ENCODE assay signal across 26 cellular contexts in the genomic region with DNA sequence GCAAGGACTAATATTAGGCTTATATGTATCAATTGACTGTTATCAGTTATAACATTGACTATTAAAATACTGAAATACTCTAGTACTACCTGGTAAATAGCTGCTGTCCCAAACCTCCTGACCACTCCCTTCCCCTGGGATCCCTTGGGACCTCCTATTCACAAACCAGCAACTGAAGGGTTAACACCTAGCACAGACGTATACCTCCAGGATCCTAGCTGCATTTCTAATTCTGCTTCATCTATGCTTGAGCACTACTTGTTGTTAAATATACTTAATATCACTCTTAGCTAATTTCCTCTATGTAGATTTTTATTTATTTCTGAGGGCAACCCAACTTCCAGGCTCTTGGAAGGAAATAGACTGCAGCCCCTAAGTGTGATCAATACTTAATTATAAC. TPM values are rescaled to one million over a fixed set of nuclear protein-coding genes. Genes with fewer than 3 reads are reported as not detected.
DNase-seq lines count a peak whose midpoint lies in the region; ATAC-seq and TF ChIP-seq lines count a peak whose summit lies in the region.
"Had no signal": no experiment of that assay in that cellular context is flagged by ENCODE, and none has a peak within 500 bp of the region (broad histone marks: within the 10 kb centered on the region; RNA-seq: fewer than 3 reads in every experiment).

No MANE protein-coding gene starts in this region.

- peak overlapping the region in 6 of 7 donors; percentile 8 to 95 (median 64) for H3K27ac Mint-ChIP-seq in CD4-positive, alpha-beta memory T cell
- no peak overlapping the region for H3K27ac Mint-ChIP-seq in neural crest cell (ENCODE audit: unreplicated experiment)
- H3K27ac Mint-ChIP-seq: activated T-helper 1 cell treated with anti-CD3 and anti-CD28 coated beads, Interleukin-12 subunit alpha, Interleukin-12 subunit beta, Interleukin-2, Interleukin-4 antibody, amounts not matched to agents 30 ng/mL and 10 ng/mL and 1 ng/mL, durations not matched to agents 14 hours and 24 hours and 36 hours; T-helper 1 cell treated with Interleukin-12 subunit alpha and Interleukin-12 subunit beta and Interleukin-4 antibody, amounts not matched to agents 30 μg/mL and 1 μg/mL, for 36 hours had no signal

- H3K4me3 Mint-ChIP-seq in CD4-positive, alpha-beta memory T cell = peak overlapping the region in 2 of 8 donors; percentile 21 to 29
- H3K4me3 Mint-ChIP-seq in neural crest cell = peak overlapping the region; percentile 75
- H3K4me3 Mint-ChIP-seq: CD14-positive monocyte had no signal

- peaks cover 34% of the 10 kb centered on the region for H4K20me1 ChIP-seq in Loucy (ENCODE audit: insufficient read depth, low read length, poor library complexity, severe bottlenecking)

- H3K27ac ChIP-seq in CD4-positive, alpha-beta memory T cell (ENCODE audit: low read depth, low read length) = no peak overlapping the region
- no peak overlapping the region for H3K27ac ChIP-seq in iPS-18a (ENCODE audit: low read length)
- no peak overlapping the region for H3K27ac ChIP-seq in left lung
- H3K27ac ChIP-seq: GM23248 had no signal

- H3K27me3 ChIP-seq in CD4-positive, alpha-beta memory T cell (ENCODE audit: insufficient read depth, low read length) = no peaks in the 10 kb centered on the region
- H3K27me3 ChIP-seq in Loucy (ENCODE audit: insufficient read depth, low read length, poor library complexity, severe bottlenecking) = no peaks in the 10 kb centered on the region
- no peaks in the 10 kb centered on the region for H3K27me3 ChIP-seq in iPS-18a (ENCODE audit: control insufficient read depth, insufficient read depth, low read length)
- H3K27me3 ChIP-seq in left lung = no peaks in the 10 kb centered on the region
- H3K27me3 ChIP-seq: breast epithelium, upper lobe of left lung had no signal

- H3K9me3 Mint-ChIP-seq in CD4-positive, alpha-beta memory T cell = no peaks in the 10 kb centered on the region
- H3K9me3 Mint-ChIP-seq in neural crest cell = no peaks in the 10 kb centered on the region
- H3K9me3 Mint-ChIP-seq: activated CD4-positive, alpha-beta memory T cell treated with anti-CD3 and anti-CD28 coated beads for 36 hours; activated T-helper 1 cell treated with anti-CD3 and anti-CD28 coated beads, Interleukin-12 subunit alpha, Interleukin-12 subunit beta, Interleukin-2, Interleukin-4 antibody, amounts not matched to agents 30 ng/mL and 10 ng/mL and 1 ng/mL, durations not matched to agents 14 hours and 24 hours and 36 hours; T-helper 1 cell treated with Interleukin-12 subunit alpha and Interleukin-12 subunit beta and Interleukin-4 antibody, amounts not matched to agents 30 μg/mL and 1 μg/mL, for 36 hours had no signal

- H3K4me1 ChIP-seq in CD4-positive, alpha-beta memory T cell (ENCODE audit: insufficient read depth, low read length) = peaks cover 41% of the 10 kb centered on the region
- H3K4me1 ChIP-seq in Loucy (ENCODE audit: insufficient read depth, low read length, poor library complexity, severe bottlenecking) (peaks cover 48% of the 10 kb centered on the region), iPS-18a (ENCODE audit: control insufficient read depth, low read depth, low read length) (peaks cover 12% of the 10 kb centered on the region), left lung (peaks cover 11 to 39% of the 10 kb centered on the region in 2 donors)

- TF ChIP-seq CTCF in Loucy (conservative IDR thresholded peaks at IDR 0.05; ENCODE audit: low read length) (no peak), neural crest cell (conservative IDR thresholded peaks at IDR 0.05) (no peak), left lung (IDR thresholded peaks at IDR 0.05) (no peak)

- no peaks in the 10 kb centered on the region for H3K27me3 Mint-ChIP-seq in CD4-positive, alpha-beta memory T cell
- H3K27me3 Mint-ChIP-seq in neural crest cell (ENCODE audit: low read depth) = no peaks in the 10 kb centered on the region
- H3K27me3 Mint-ChIP-seq: activated CD4-positive, alpha-beta memory T cell treated with anti-CD3 and anti-CD28 coated beads for 36 hours; IgD-negative memory B cell had no signal

- intact Hi-C loops in CD4-positive, alpha-beta memory T cell (cut with micrococcal nuclease) = no loop called here
- intact Hi-C loops in posterior cingulate gyrus (cut with DNase I) (loop anchor here (10.0 kb wide), 1 partner anchor 165 kb away; no protein-coding TSS in a partner anchor), left lung (cut with DNase I) (no loop called here)

- H3K4me2 ChIP-seq in Loucy (ENCODE audit: low read depth, low read length, poor library complexity, severe bottlenecking) = peak overlapping the region; percentile 88

- DNase-seq in CD4-positive, alpha-beta memory T cell = no peak
- DNase-seq in neural crest cell (ENCODE audit: low read depth, low spot score) (no peak), posterior cingulate gyrus (no peak), left lung (no peak)
- DNase-seq: activated CD4-positive, alpha-beta memory T cell treated with anti-CD3 and anti-CD28 coated beads for 36 hours; activated CD4-positive, CD25-positive, alpha-beta regulatory T cell treated with anti-CD3 and anti-CD28 coated beads, Interleukin-2, amount 50 U/mL, for 72 hours; activated naive CD4-positive, alpha-beta T cell treated with Interleukin-2 at 50 U/mL for 16 hours; amygdala; GM23248; left cardiac atrium; mammary epithelial cell; NCI-H1092; NCI-H187; NCI-H2171; NCI-H510A treated with DMSO at 0.1 percent for 48 hours; nucleus accumbens; stimulated activated CD4-positive, alpha-beta T cell treated with anti-CD3 and anti-CD28 coated beads, Interleukin-4, amount 100 ng/mL, for 24 hours; upper lobe of left lung had no signal

- H3F3A ChIP-seq in Loucy (ENCODE audit: low read depth) = no peaks in the 10 kb centered on the region

- CTCF ChIA-PET in CD4-positive, alpha-beta memory T cell (lab: Charles Lee; ENCODE audit: partially characterized antibody) = interaction anchor here (1.0 to 4.2 kb wide), 5 partner anchors 8 to 263 kb away, joined by 3 to 27 read pairs (median 10); a partner anchor contains a TSS

- ATAC-seq in left lung = no peak
- ATAC-seq in GM21360 (IDR thresholded peaks at IDR 0.05; ENCODE audit: unreplicated experiment) = no peak
- ATAC-seq: left cardiac atrium had no signal

- H3K9ac ChIP-seq in Loucy (ENCODE audit: low read depth, low read length, poor library complexity, severe bottlenecking) (no peak overlapping the region), iPS-18a (ENCODE audit: low read length) (no peak overlapping the region)
- H3K9ac ChIP-seq: GM23248 had no signal

- H3K4me3 ChIP-seq in CD4-positive, alpha-beta memory T cell (ENCODE audit: low read length in 2 of 2) = no peak overlapping the region
- H3K4me3 ChIP-seq in Loucy (ENCODE audit: low read length, poor library complexity, severe bottlenecking) (peak overlapping the region; percentile 99), iPS-18a (ENCODE audit: low read length) (peak overlapping the region; percentile 65), left lung (no peak overlapping the region)
- H3K4me3 ChIP-seq: breast epithelium, upper lobe of left lung had no signal

- peaks cover 16 to 34% of the 10 kb centered on the region in 2 donors for H3K36me3 Mint-ChIP-seq in CD4-positive, alpha-beta memory T cell
- peaks cover 18% of the 10 kb centered on the region for H3K36me3 Mint-ChIP-seq in neural crest cell (ENCODE audit: low read depth)

- H3K9me3 ChIP-seq in CD4-positive, alpha-beta memory T cell (ENCODE audit: control insufficient read depth in 1 of 2, low read length in 2 of 2) = no peaks in the 10 kb centered on the region
- no peaks in the 10 kb centered on the region for H3K9me3 ChIP-seq in Loucy (ENCODE audit: insufficient read depth, low read depth, low read length)
- H3K9me3 ChIP-seq in iPS-18a (ENCODE audit: control insufficient read depth, low read depth, low read length) = no peaks in the 10 kb centered on the region
- H3K9me3 ChIP-seq in left lung = no peaks in the 10 kb centered on the region
- H3K9me3 ChIP-seq: breast epithelium, upper lobe of left lung had no signal

- H3K36me3 ChIP-seq in CD4-positive, alpha-beta memory T cell (ENCODE audit: insufficient read depth, low read length) = no peaks in the 10 kb centered on the region
- no peaks in the 10 kb centered on the region for H3K36me3 ChIP-seq in Loucy (ENCODE audit: insufficient read depth, low read length)
- H3K36me3 ChIP-seq in iPS-18a (ENCODE audit: control insufficient read depth, low read depth, low read length) = peaks cover 13% of the 10 kb centered on the region
- peaks cover 0 to 19% of the 10 kb centered on the region in 2 donors for H3K36me3 ChIP-seq in left lung
- H3K36me3 ChIP-seq: breast epithelium had no signal

- no peak overlapping the region for H2AFZ ChIP-seq in Loucy (ENCODE audit: low read length)

- H3K4me1 Mint-ChIP-seq in CD4-positive, alpha-beta memory T cell = peaks cover 40 to 55% (median 42%) of the 10 kb centered on the region in 4 donors
- H3K4me1 Mint-ChIP-seq in neural crest cell = peaks cover 50% of the 10 kb centered on the region

- peaks cover 64% of the 10 kb centered on the region for H3K79me2 ChIP-seq in Loucy (ENCODE audit: insufficient read depth, low read length)

- H3K9me2 ChIP-seq in Loucy (replicated peaks; ENCODE audit: low read depth, low read length) = no peaks in the 10 kb centered on the region

- POLR2A ChIA-PET in CD4-positive, alpha-beta memory T cell (lab: Charles Lee; ENCODE audit: partially characterized antibody) = interaction anchor here (0.6 to 7.8 kb wide), 4 partner anchors 9 to 1118 kb away, joined by 3 to 137 read pairs (median 3); a partner anchor contains a TSS

RNA-seq across cellular contexts. Expression of a gene that starts 1.8 kb away (rescaled TPM):
- 10 to 100 TPM; 70.4 to 73.6 TPM for total RNA-seq in CD4-positive, alpha-beta memory T cell
- 10 to 100 TPM; 47.7 to 67.2 TPM for polyA plus RNA-seq in CD4-positive, alpha-beta memory T cell
- 67.2 and 73.1 TPM in 2 replicates for total RNA-seq in neural crest cell
- total RNA-seq in left lung = 10 to 100 TPM; 54.6 to 56.0 TPM

RNA-seq across cellular contexts. Expression of a gene that starts 24.3 kb away (rescaled TPM):
- 1 to 10 TPM; 2.0 to 2.3 TPM for total RNA-seq in CD4-positive, alpha-beta memory T cell
- polyA plus RNA-seq in CD4-positive, alpha-beta memory T cell = 1 to 10 TPM; 1.5 to 3.4 TPM
- total RNA-seq in neural crest cell = 22.4 and 22.9 TPM in 2 replicates
- total RNA-seq in left lung = 1 to 10 TPM; 4.4 to 5.0 TPM
- total RNA-seq: GM23248 had no signal

Comparison
In these comparisons a context has a peak if more than half of its experiments do, and no peak if none do; other contexts are left out.
1. H3K4me3 ChIP-seq: peak in Loucy (single experiment) and iPS-18a (single experiment); none in CD4-positive, alpha-beta memory T cell (0 of 2) and left lung (0 of 2).